Comparison of ENCODE assay signal across 1 cellular context in the genomic region with DNA sequence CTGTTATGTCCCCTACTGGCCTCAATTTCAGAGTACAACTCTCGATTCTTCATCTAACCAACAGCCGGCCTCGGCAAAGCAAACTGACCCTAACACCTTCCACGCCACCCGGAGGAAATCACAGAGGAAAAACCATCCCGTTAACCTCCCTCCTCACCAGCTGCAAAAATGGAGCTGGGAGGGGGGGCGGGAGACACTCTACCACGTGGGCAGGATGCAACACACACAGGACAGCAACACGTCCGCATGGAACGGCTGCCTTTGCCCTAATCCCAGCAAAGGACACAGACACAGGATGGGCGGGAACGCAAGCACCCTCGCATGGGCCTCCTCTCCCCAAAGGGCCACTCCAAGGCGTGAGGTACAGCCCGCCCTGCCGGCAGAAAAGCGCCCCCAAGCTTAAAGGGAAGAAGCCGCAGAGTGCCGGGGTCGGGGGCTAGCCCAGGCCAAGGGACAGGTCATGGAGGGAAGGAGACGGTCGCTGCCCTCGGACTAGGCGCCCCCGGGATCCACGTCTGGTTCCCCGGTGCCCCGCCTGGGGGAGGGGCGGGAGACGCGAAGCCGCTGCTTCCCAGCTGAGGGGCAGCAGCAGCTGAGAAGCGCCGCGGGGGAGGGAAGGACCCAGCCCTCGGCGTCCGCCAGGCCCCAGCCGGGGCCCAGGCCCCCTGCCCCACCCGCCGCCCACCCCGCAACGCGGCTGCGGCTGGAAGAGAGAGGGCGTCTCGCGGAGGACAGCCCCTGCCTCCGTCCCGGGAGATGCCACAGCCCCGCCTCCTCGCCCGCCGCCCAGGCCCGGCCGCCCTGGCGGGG.
TF ChIP-seq lines count a peak whose summit lies in the region.

No MANE protein-coding gene starts in this region.

TF ChIP-seq in HepG2, 621 proteins besides CTCF, POLR2A, EP300 and RAD21 (continued from another document and continues in another):
- TF ChIP-seq ZNF800 (CRISPR knock-in tag; IDR thresholded peaks at IDR 0.05) = no peak
- TF ChIP-seq ZNF597 (CRISPR knock-in tag; IDR thresholded peaks at IDR 0.05) = no peak
- TF ChIP-seq ZNF691 (CRISPR knock-in tag; IDR thresholded peaks at IDR 0.05; ENCODE audit: borderline replicate concordance, low read depth) = 0 out of 2 replicates have a peak, but pooled peaks have one; percentile 45
- peak; percentile 23; the same call in 1 of the 2 replicates for TF ChIP-seq ZNF776 (CRISPR knock-in tag; IDR thresholded peaks at IDR 0.05)
- 0 out of 2 replicates have a peak, but pooled peaks have one; percentile 1 for TF ChIP-seq MIER2 (CRISPR knock-in tag; IDR thresholded peaks at IDR 0.05)
- TF ChIP-seq, protein P1, sequence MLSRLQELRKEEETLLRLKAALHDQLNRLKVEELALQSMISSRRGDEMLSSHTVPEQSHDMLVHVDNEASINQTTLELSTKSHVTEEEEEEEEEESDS (CRISPR knock-in tag; IDR thresholded peaks at IDR 0.05; ENCODE audit: borderline replicate concordance) = no peak; the same call in 1 of the 2 replicates
- no peak for TF ChIP-seq ZNF30 (CRISPR knock-in tag; IDR thresholded peaks at IDR 0.05)
- no peak for TF ChIP-seq CERS6 (CRISPR knock-in tag; IDR thresholded peaks at IDR 0.05)
- TF ChIP-seq TBP (CRISPR knock-in tag; IDR thresholded peaks at IDR 0.05) = no peak
- TF ChIP-seq NR0B2 (CRISPR knock-in tag; IDR thresholded peaks at IDR 0.05) = peak; percentile 47
- TF ChIP-seq MXD4 (CRISPR knock-in tag; IDR thresholded peaks at IDR 0.05) = peak; percentile 94; the same call in 1 of the 2 replicates
- 0 out of 2 replicates have a peak, but pooled peaks have one; percentile 49 for TF ChIP-seq NKX3-1 (CRISPR knock-in tag; IDR thresholded peaks at IDR 0.05)
- TF ChIP-seq, protein P2, sequence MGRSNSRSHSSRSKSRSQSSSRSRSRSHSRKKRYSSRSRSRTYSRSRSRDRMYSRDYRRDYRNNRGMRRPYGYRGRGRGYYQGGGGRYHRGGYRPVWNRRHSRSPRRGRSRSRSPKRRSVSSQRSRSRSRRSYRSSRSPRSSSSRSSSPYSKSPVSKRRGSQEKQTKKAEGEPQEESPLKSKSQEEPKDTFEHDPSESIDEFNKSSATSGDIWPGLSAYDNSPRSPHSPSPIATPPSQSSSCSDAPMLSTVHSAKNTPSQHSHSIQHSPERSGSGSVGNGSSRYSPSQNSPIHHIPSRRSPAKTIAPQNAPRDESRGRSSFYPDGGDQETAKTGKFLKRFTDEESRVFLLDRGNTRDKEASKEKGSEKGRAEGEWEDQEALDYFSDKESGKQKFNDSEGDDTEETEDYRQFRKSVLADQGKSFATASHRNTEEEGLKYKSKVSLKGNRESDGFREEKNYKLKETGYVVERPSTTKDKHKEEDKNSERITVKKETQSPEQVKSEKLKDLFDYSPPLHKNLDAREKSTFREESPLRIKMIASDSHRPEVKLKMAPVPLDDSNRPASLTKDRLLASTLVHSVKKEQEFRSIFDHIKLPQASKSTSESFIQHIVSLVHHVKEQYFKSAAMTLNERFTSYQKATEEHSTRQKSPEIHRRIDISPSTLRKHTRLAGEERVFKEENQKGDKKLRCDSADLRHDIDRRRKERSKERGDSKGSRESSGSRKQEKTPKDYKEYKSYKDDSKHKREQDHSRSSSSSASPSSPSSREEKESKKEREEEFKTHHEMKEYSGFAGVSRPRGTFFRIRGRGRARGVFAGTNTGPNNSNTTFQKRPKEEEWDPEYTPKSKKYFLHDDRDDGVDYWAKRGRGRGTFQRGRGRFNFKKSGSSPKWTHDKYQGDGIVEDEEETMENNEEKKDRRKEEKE (IDR thresholded peaks at IDR 0.05) = no peak
- TF ChIP-seq AFF4 (CRISPR knock-in tag; IDR thresholded peaks at IDR 0.05) = 0 out of 2 replicates have a peak, but pooled peaks have one; percentile 39
- TF ChIP-seq ZMYM2 (CRISPR knock-in tag; IDR thresholded peaks at IDR 0.05) = no peak
- peak; percentile 90 for TF ChIP-seq SAP130 (CRISPR knock-in tag; IDR thresholded peaks at IDR 0.05; ENCODE audit: low read depth)
- peak; percentile 17; the same call in 1 of the 2 replicates for TF ChIP-seq MIXL1 (CRISPR knock-in tag; IDR thresholded peaks at IDR 0.05)
- no peak for TF ChIP-seq TCF12 (IDR thresholded peaks at IDR 0.05)
- 0 out of 2 replicates have a peak, but pooled peaks have one; percentile 29 for TF ChIP-seq TCF12 (CRISPR knock-in tag; IDR thresholded peaks at IDR 0.05)
- TF ChIP-seq FOXO4 (CRISPR knock-in tag; conservative IDR thresholded peaks at IDR 0.05) = peak; percentile 34; the same call in 1 of the 2 replicates
- TF ChIP-seq ARID4A (CRISPR knock-in tag; IDR thresholded peaks at IDR 0.05; ENCODE audit: borderline replicate concordance) = peak; percentile 61
- TF ChIP-seq DMTF1 (CRISPR knock-in tag; IDR thresholded peaks at IDR 0.05) = no peak
